Comparison of ENCODE assay signal across 17 cellular contexts in genomic region chr21:33339135-33339534, GRCh38.
"Had no signal": no experiment of that assay in that cellular context is flagged by ENCODE, and none has a peak within 500 bp of the region (broad histone marks: within the 10 kb centered on the region; RNA-seq: fewer than 3 reads in every experiment).

No MANE protein-coding gene starts in this region.

- H3K9me3 Mint-ChIP-seq: activated T-helper 17 cell treated with anti-CD3 and anti-CD28 coated beads, Interleukin-2, amount 50 U/mL, for 72 hours; stimulated activated naive CD8-positive, alpha-beta T cell treated with anti-CD3 and anti-CD28 coated beads, Interleukin-15, amount 100 ng/mL, for 72 hours had no signal

- DNase-seq: activated CD4-positive, alpha-beta T cell treated with anti-CD3 and anti-CD28 coated beads, Interleukin-2, amount 10 ng/mL, durations not matched to agents 7 days and 5 days; activated CD8-positive, alpha-beta memory T cell treated with anti-CD3 and anti-CD28 coated beads for 24 hours; activated naive CD4-positive, alpha-beta T cell treated with anti-CD3 and anti-CD28 coated beads, Interleukin-2, amount 10 ng/mL, durations not matched to agents 7 days and 5 days; amygdala; brain microvascular endothelial cell; cerebellar nuclear complex; dorsolateral prefrontal cortex; nephron progenitor cell; psoas muscle; right lobe of liver; stimulated activated CD4-positive, alpha-beta T cell treated with anti-CD3 and anti-CD28 coated beads, Interleukin-2, amount 100 ng/mL, for 24 hours; stimulated activated naive CD8-positive, alpha-beta T cell treated with anti-CD3 and anti-CD28 coated beads, Interleukin-15, amount 100 ng/mL, for 72 hours; SW 1271 had no signal

- H3K27ac ChIP-seq: brain microvascular endothelial cell, psoas muscle, right lobe of liver, thoracic aorta had no signal

- H3K4me3 ChIP-seq: dorsolateral prefrontal cortex, psoas muscle, right lobe of liver, thoracic aorta had no signal

- H3K4me1 ChIP-seq: psoas muscle, right lobe of liver had no signal

- H3K4me1 Mint-ChIP-seq: nephron progenitor cell, WTC11 had no signal

- H3K27me3 Mint-ChIP-seq: activated CD4-positive, alpha-beta T cell treated with anti-CD3 and anti-CD28 coated beads, Interleukin-2, amount 10 ng/mL, durations not matched to agents 7 days and 5 days; activated naive CD4-positive, alpha-beta T cell treated with anti-CD3 and anti-CD28 coated beads, Interleukin-2, amount 10 ng/mL, durations not matched to agents 7 days and 5 days; activated T-helper 17 cell treated with anti-CD3 and anti-CD28 coated beads, Interleukin-2, amount 50 U/mL, for 72 hours; stimulated activated naive CD8-positive, alpha-beta T cell treated with anti-CD3 and anti-CD28 coated beads, Interleukin-15, amount 100 ng/mL, for 72 hours had no signal

- H3K9me3 ChIP-seq: psoas muscle, right lobe of liver, thoracic aorta had no signal

- H3K27ac Mint-ChIP-seq: activated CD4-positive, alpha-beta T cell treated with anti-CD3 and anti-CD28 coated beads, Interleukin-2, amount 10 ng/mL, durations not matched to agents 7 days and 5 days; activated naive CD4-positive, alpha-beta T cell treated with anti-CD3 and anti-CD28 coated beads, Interleukin-2, amount 10 ng/mL, durations not matched to agents 7 days and 5 days; activated T-helper 17 cell treated with anti-CD3 and anti-CD28 coated beads, Interleukin-2, amount 50 U/mL, for 72 hours; nephron progenitor cell; stimulated activated naive CD8-positive, alpha-beta T cell treated with anti-CD3 and anti-CD28 coated beads, Interleukin-15, amount 100 ng/mL, for 72 hours had no signal

- H3K4me3 Mint-ChIP-seq: activated CD4-positive, alpha-beta T cell treated with anti-CD3 and anti-CD28 coated beads, Interleukin-2, amount 10 ng/mL, durations not matched to agents 7 days and 5 days; activated naive CD4-positive, alpha-beta T cell treated with anti-CD3 and anti-CD28 coated beads, Interleukin-2, amount 10 ng/mL, durations not matched to agents 7 days and 5 days; activated T-helper 17 cell treated with anti-CD3 and anti-CD28 coated beads, Interleukin-2, amount 50 U/mL, for 72 hours; nephron progenitor cell; stimulated activated naive CD8-positive, alpha-beta T cell treated with anti-CD3 and anti-CD28 coated beads, Interleukin-15, amount 100 ng/mL, for 72 hours; WTC11 had no signal

- ATAC-seq: activated T-helper 17 cell treated with anti-CD3 and anti-CD28 coated beads, Interleukin-2, amount 50 U/mL, for 72 hours; left lobe of liver; psoas muscle; stimulated activated naive CD8-positive, alpha-beta T cell treated with anti-CD3 and anti-CD28 coated beads, Interleukin-15, amount 100 ng/mL, for 72 hours; WTC11 had no signal

- H3K36me3 ChIP-seq: brain microvascular endothelial cell had no signal

- H3K27me3 ChIP-seq: brain microvascular endothelial cell, dorsolateral prefrontal cortex, right lobe of liver had no signal
